Comparison of ENCODE assay signal across 8 cellular contexts in the genomic region with DNA sequence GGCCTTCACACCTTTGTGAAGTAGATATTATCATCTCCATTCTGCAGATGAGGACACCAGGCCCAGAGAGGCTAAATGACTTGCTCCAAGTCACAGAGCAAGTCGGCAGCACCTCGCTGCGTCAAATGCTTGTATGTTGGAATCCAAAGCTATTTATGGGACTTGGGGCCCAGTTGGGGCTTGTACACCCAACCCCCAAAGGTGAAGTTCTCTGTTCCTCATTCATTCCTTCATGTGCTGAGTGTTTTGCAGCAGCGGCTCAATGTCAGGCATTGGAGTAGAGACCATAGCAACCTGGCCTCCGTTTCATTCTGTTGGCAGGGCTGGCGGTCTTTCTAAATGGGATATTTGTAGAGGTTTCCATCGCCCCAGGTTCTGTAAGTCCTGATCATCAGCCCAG.
A peak's percentile ranks its signal among the peaks of the same experiment; 100 is the strongest.
DNase-seq lines count a peak whose midpoint lies in the region; ATAC-seq and TF ChIP-seq lines count a peak whose summit lies in the region.

No MANE protein-coding gene starts in this region.

- 62 to 75% (median 67%) methylated on average over 6 to 7 of the region's 7 CpGs for WGBS in heart left ventricle, 4 donors

- H3K27ac Mint-ChIP-seq in glutamatergic neuron (ENCODE audit: unreplicated experiment), result peak overlapping the region; percentile 48

- peaks cover 25% of the 10 kb centered on the region for H3K9me3 Mint-ChIP-seq in glutamatergic neuron (ENCODE audit: unreplicated experiment)

- intact Hi-C loops in heart left ventricle (cut with DNase I), result no loop called here

- no peaks in the 10 kb centered on the region for H3K27me3 ChIP-seq in heart left ventricle

- H3K4me1 ChIP-seq in heart left ventricle, result peaks cover 0 to 32% (median 10%) of the 10 kb centered on the region in 12 donors

- H3K36me3 ChIP-seq in KOPT-K1 (ENCODE audit: insufficient read depth, low read length) (no peaks in the 10 kb centered on the region), heart left ventricle (no peaks in the 10 kb centered on the region)

- peaks cover 47% of the 10 kb centered on the region for H3K4me1 Mint-ChIP-seq in glutamatergic neuron (ENCODE audit: low read depth, unreplicated experiment)

- peaks cover 27% of the 10 kb centered on the region for H3K27me3 Mint-ChIP-seq in glutamatergic neuron (ENCODE audit: unreplicated experiment)

- no peak overlapping the region for H3K4me3 ChIP-seq in heart left ventricle

- peak overlapping the region; percentile 26 for H3K27ac ChIP-seq in KOPT-K1 (ENCODE audit: low read depth, low read length, poor library complexity, severe bottlenecking)
- no peak overlapping the region for H3K27ac ChIP-seq in heart left ventricle

- no peaks in the 10 kb centered on the region for H3K36me3 Mint-ChIP-seq in glutamatergic neuron (ENCODE audit: unreplicated experiment)

- H3K9me3 ChIP-seq in KOPT-K1 (ENCODE audit: insufficient read depth, low read length, poor library complexity, severe bottlenecking) (no peaks in the 10 kb centered on the region), heart left ventricle (no peaks in the 10 kb centered on the region)

- TF ChIP-seq CTCF in glutamatergic neuron (IDR thresholded peaks at IDR 0.05; ENCODE audit: partially characterized antibody, unreplicated experiment) (no peak), heart left ventricle (IDR thresholded peaks at IDR 0.05) (no peak)

- TF ChIP-seq POLR2A in GM18505 (IDR thresholded peaks at IDR 0.05; ENCODE audit: borderline replicate concordance, extremely low read depth, insufficient read depth, insufficient read length), result no peak
- no peak for TF ChIP-seq POLR2A in heart left ventricle (IDR thresholded peaks at IDR 0.05)

- ATAC-seq in GM18505 (IDR thresholded peaks at IDR 0.05; ENCODE audit: unreplicated experiment) (peak; percentile 20), GM21723 (IDR thresholded peaks at IDR 0.05; ENCODE audit: unreplicated experiment) (peak; percentile 14), heart left ventricle (no peak)

- DNase-seq in glutamatergic neuron (no peak), heart left ventricle (no peak), NCI-H526 treated with DMSO at 0.1 percent for 48 hours (lab: John Stamatoyannopoulos, UW) (no peak), NCI-H82 treated with DMSO at 0.1 percent for 48 hours (lab: John Stamatoyannopoulos, UW; ENCODE audit: unreplicated experiment) (no peak)
- no peak for DNase-seq in activated CD4-positive, CD25-positive, alpha-beta regulatory T cell treated with anti-CD3 and anti-CD28 coated beads, Interleukin-2, amount 50 U/mL, for 72 hours

- no peak overlapping the region for H3K4me3 Mint-ChIP-seq in glutamatergic neuron (ENCODE audit: unreplicated experiment)

Comparison
In these comparisons a context has a peak if more than half of its experiments do, and no peak if none do; other contexts are left out.
1. ATAC-seq: peak in GM18505 (single experiment) and GM21723 (single experiment); none in heart left ventricle (0 of 4).